1 cellular context compared by ENCODE assay signal in the genomic region with DNA sequence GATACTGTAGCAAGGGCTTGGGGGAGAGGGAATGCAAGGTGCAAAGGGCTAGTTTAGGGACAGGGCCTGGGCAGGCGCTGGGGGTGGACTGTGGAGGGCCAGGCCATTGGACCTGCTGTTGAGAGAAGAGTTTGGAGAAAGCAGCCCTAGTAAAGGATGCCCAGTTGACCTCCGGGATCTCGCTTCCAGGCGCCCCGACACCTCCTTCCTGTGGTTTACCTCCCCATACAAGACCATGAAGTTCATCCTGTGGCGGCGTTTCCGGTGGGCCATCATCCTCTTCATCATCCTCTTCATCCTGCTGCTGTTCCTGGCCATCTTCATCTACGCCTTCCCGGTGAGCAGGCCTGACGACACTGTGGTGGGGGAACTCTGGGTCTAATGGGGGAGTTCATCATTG.
TF ChIP-seq lines count a peak whose summit lies in the region.

No MANE protein-coding gene starts in this region.

TF ChIP-seq in WTC11, 78 proteins besides CTCF, POLR2A, EP300 and RAD21 (continued from another document):
- TF ChIP-seq, protein P1, sequence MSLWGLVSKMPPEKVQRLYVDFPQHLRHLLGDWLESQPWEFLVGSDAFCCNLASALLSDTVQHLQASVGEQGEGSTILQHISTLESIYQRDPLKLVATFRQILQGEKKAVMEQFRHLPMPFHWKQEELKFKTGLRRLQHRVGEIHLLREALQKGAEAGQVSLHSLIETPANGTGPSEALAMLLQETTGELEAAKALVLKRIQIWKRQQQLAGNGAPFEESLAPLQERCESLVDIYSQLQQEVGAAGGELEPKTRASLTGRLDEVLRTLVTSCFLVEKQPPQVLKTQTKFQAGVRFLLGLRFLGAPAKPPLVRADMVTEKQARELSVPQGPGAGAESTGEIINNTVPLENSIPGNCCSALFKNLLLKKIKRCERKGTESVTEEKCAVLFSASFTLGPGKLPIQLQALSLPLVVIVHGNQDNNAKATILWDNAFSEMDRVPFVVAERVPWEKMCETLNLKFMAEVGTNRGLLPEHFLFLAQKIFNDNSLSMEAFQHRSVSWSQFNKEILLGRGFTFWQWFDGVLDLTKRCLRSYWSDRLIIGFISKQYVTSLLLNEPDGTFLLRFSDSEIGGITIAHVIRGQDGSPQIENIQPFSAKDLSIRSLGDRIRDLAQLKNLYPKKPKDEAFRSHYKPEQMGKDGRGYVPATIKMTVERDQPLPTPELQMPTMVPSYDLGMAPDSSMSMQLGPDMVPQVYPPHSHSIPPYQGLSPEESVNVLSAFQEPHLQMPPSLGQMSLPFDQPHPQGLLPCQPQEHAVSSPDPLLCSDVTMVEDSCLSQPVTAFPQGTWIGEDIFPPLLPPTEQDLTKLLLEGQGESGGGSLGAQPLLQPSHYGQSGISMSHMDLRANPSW (CRISPR knock-in tag; conservative IDR thresholded peaks at IDR 0.05; ENCODE audit: low read depth) = no peak
- no peak for TF ChIP-seq ZBTB21 (CRISPR knock-in tag; IDR thresholded peaks at IDR 0.05; ENCODE audit: borderline replicate concordance)
- TF ChIP-seq KAT7 (CRISPR knock-in tag; IDR thresholded peaks at IDR 0.05; ENCODE audit: borderline replicate concordance) = no peak
- no peak for TF ChIP-seq JAZF1 (CRISPR knock-in tag; IDR thresholded peaks at IDR 0.05)
- no peak for TF ChIP-seq ZNF263 (CRISPR knock-in tag; IDR thresholded peaks at IDR 0.05; ENCODE audit: low read depth)
- no peak for TF ChIP-seq MXD4 (CRISPR knock-in tag; IDR thresholded peaks at IDR 0.05; ENCODE audit: borderline replicate concordance)
